ENCODE assay signal across 8 cellular contexts in genomic region chr20:52083627-52084232, GRCh38.
DNase-seq lines count a peak whose midpoint lies in the region; ATAC-seq and TF ChIP-seq lines count a peak whose summit lies in the region.

No MANE protein-coding gene starts in this region.

- H3K36me3 Mint-ChIP-seq in MCF 10A (ENCODE audit: insufficient read depth, unreplicated experiment) (no peaks in the 10 kb centered on the region), immature natural killer cell (peaks cover 13 to 33% (median 26%) of the 10 kb centered on the region in 3 donors)

- peaks cover 16% of the 10 kb centered on the region for H3K9me3 ChIP-seq in RWPE2 (ENCODE audit: severe bottlenecking)

- ATAC-seq in RWPE2 (ENCODE audit: low read depth): peak; percentile 77
- no peak for ATAC-seq in HG03159 (IDR thresholded peaks at IDR 0.05; ENCODE audit: unreplicated experiment)
- no peak for ATAC-seq in GM19395 (IDR thresholded peaks at IDR 0.05; ENCODE audit: unreplicated experiment)

- no peak overlapping the region for H3K4me3 ChIP-seq in RWPE2 (ENCODE audit: severe bottlenecking)

- POLR2A ChIA-PET in MCF 10A (lab: Yijun Ruan, JAX): interaction anchor here (0.9 to 2.1 kb wide), 5 partner anchors 98 to 446 kb away, joined by 3 to 8 read pairs (median 5); no protein-coding TSS in a partner anchor

- no peak overlapping the region for H3K27ac ChIP-seq in RWPE2 (ENCODE audit: poor library complexity, severe bottlenecking)

- CTCF ChIA-PET in MCF 10A (lab: Yijun Ruan, JAX): interaction anchor here (0.6 to 8.7 kb wide), 47 partner anchors 10 to 1096 kb away, joined by 3 to 134 read pairs (median 5); no protein-coding TSS in a partner anchor

- BruUV-seq in MCF 10A (replicated peaks; lab: Mats Ljungman, UMichigan): no TSS peak

- H3K9me3 Mint-ChIP-seq in MCF 10A (ENCODE audit: unreplicated experiment): peaks cover 8% of the 10 kb centered on the region
- H3K9me3 Mint-ChIP-seq in immature natural killer cell: peaks cover 3 to 14% (median 10%) of the 10 kb centered on the region in 6 donors

- DNase-seq in EL (peak; percentile 62), LoVo (ENCODE audit: low spot score) (peak; percentile 14), RWPE2 (ENCODE audit: low spot score) (peak; percentile 61), MCF 10A (ENCODE audit: unreplicated experiment) (peak; percentile 75), immature natural killer cell (peak; percentile 58 to 65 (median 63))
- peak; percentile 59 for DNase-seq in stimulated activated CD4-positive, alpha-beta T cell treated with anti-CD3 and anti-CD28 coated beads, Interleukin-15, amount 100 ng/mL, for 24 hours

- H3K27me3 ChIP-seq in RWPE2 (ENCODE audit: insufficient read depth, poor library complexity, severe bottlenecking): no peaks in the 10 kb centered on the region

- H3K4me1 Mint-ChIP-seq in MCF 10A (ENCODE audit: insufficient read depth, unreplicated experiment): peaks cover 11% of the 10 kb centered on the region
- H3K4me1 Mint-ChIP-seq in immature natural killer cell: peaks cover 35 to 40% of the 10 kb centered on the region in 2 donors

- no peaks in the 10 kb centered on the region for H3K4me1 ChIP-seq in RWPE2 (ENCODE audit: insufficient read depth, poor library complexity, severe bottlenecking)

- peaks cover 47% of the 10 kb centered on the region for H3K36me3 ChIP-seq in RWPE2 (ENCODE audit: low read depth)

- H3K4me3 Mint-ChIP-seq in MCF 10A (ENCODE audit: unreplicated experiment): no peak overlapping the region
- peak overlapping the region in 3 of 5 donors; percentile 31 to 59 (median 47) for H3K4me3 Mint-ChIP-seq in immature natural killer cell

- H3K27me3 Mint-ChIP-seq in MCF 10A (ENCODE audit: insufficient read depth, unreplicated experiment) (no peaks in the 10 kb centered on the region), immature natural killer cell (ENCODE audit: low read depth in 3 of 3) (peaks cover 0 to 3% (median 2%) of the 10 kb centered on the region in 3 donors)

- intact Hi-C loops in MCF 10A (cut with micrococcal nuclease): loop anchor here (1.0 to 2.0 kb wide), 6 partner anchors 117 to 1097 kb away; no protein-coding TSS in a partner anchor

- TF ChIP-seq CTCF in RWPE2 (IDR thresholded peaks at IDR 0.05; ENCODE audit: poor library complexity, severe bottlenecking): peak; percentile 99
- TF ChIP-seq CTCF in MCF 10A (IDR thresholded peaks at IDR 0.05; ENCODE audit: unreplicated experiment): peak; percentile 84

- H3K27ac Mint-ChIP-seq in MCF 10A (ENCODE audit: low read depth, unreplicated experiment): no peak overlapping the region
- peak overlapping the region in 3 of 6 donors; percentile 61 to 87 (median 80) for H3K27ac Mint-ChIP-seq in immature natural killer cell

Comparison
In these comparisons a context has a peak if more than half of its experiments do, and no peak if none do; other contexts are left out.
1. DNase-seq: peak in every context shown above with its lines; median percentile 75 in MCF 10A; 63 in immature natural killer cell; 62 in EL; 61 in RWPE2; 59 in stimulated activated CD4-positive, alpha-beta T cell treated with anti-CD3 and anti-CD28 coated beads, Interleukin-15, amount 100 ng/mL, for 24 hours; 14 in LoVo.